Comparison of ENCODE assay signal across 8 cellular contexts in the genomic region with DNA sequence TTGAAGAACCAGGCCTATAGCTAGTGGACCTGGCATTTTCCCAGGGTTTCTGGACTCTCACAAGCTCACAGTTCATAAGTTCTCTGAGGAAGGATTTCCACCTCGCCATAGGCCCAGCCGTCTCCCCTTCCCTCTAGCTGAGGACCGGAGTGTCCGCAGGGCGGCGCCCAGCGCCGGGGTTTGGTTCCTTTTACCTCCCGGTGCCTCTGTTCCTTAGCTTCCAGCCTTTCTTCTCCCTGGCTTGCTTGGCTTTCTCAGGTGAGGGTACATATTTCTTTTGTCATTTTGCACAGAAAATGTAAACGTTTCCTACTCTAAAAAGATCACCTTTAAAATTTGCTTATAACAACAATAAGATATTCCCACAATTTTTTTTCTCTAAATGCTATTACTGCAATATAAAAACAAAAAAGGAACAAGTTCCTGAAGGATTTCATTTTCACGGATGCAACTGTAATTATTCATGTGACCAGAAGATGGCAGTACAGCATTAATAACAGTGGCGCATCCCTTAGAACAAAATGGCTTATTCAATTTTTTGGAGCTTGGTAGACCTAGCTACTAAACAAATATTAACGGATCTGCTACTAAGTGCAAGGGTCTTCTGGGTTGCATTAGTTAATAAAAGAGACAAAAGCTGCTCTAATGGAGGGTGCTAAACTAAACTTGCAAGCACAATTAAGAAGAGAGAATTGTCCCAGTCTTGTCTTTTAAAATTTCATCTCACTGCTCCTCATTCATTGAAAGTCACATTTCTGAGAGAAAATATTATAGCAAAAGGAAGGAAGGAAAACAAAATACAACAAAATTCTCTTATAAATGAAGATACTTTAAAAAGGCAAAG.
DNase-seq lines count a peak whose midpoint lies in the region; ATAC-seq, FAIRE-seq and TF ChIP-seq lines count a peak whose summit lies in the region.

No MANE protein-coding gene starts in this region.

- peaks cover 8% of the 10 kb centered on the region for H3K27me3 Mint-ChIP-seq in CD4-positive, CD25-positive, alpha-beta regulatory T cell

- H4K5ac ChIP-seq in IMR-90 (ENCODE audit: low read depth, low read length) (no peak overlapping the region), H1 (ENCODE audit: insufficient read length, low read depth, low read length) (no peak overlapping the region)

- peak; percentile 85 for TF ChIP-seq RAD21 in IMR-90 (IDR thresholded peaks at IDR 0.05; ENCODE audit: low read length)
- peak; percentile 80 to 83 for TF ChIP-seq RAD21 in H1 (IDR thresholded peaks at IDR 0.05 in 1 of 2, conservative IDR thresholded peaks at IDR 0.05 in 1 of 2; ENCODE audit: low read depth in 2 of 2, low read length in 2 of 2)

- no peaks in the 10 kb centered on the region for H3F3A ChIP-seq in PC-9 (ENCODE audit: insufficient read depth, low read depth)

- H3K27ac Mint-ChIP-seq in CD4-positive, CD25-positive, alpha-beta regulatory T cell: no peak overlapping the region

- BruUV-seq in IMR-90 (replicated peaks; lab: Mats Ljungman, UMichigan) (no TSS peak), PC-9 (replicated peaks; lab: Mats Ljungman, UMichigan) (no TSS peak)

- peak overlapping the region in 1 of 2 experiments; percentile 12; a peak in 2 of 4 replicates for H4K8ac ChIP-seq in IMR-90 (ENCODE audit: low read depth in 2 of 2, low read length in 2 of 2)
- H4K8ac ChIP-seq in H1 (ENCODE audit: extremely low read depth, insufficient read depth, low read length): no peak overlapping the region

- no peaks in the 10 kb centered on the region for H3K9me3 Mint-ChIP-seq in CD4-positive, CD25-positive, alpha-beta regulatory T cell

- H2BK5ac ChIP-seq in IMR-90 (ENCODE audit: low read depth, low read length, poor library complexity, severe bottlenecking): no peak overlapping the region
- H2BK5ac ChIP-seq in H1 (ENCODE audit: low read depth, low read length): no peak overlapping the region

- no peak overlapping the region for H2BK12ac ChIP-seq in H1 (ENCODE audit: low read depth, low read length)

- no peak for TF ChIP-seq EP300 in H1 (IDR thresholded peaks at IDR 0.05; ENCODE audit: borderline replicate concordance in 1 of 2, low read depth in 2 of 2, low read length in 2 of 2)

- DNase-seq in CD4-positive, CD25-positive, alpha-beta regulatory T cell: peak in 2 of 3 donors; percentile 36 to 54
- DNase-seq in IMR-90: peak; percentile 76
- DNase-seq in PC-9: peak; percentile 58 to 71
- DNase-seq in H1 (ENCODE audit: low read depth in 1 of 2, low spot score in 2 of 2): peak; percentile 33 to 76
- peak in 2 of 3 donors; percentile 9 to 27 for DNase-seq in mucosa of descending colon
- DNase-seq in NK-92 treated with Interleukin-12 subunit alpha and Interleukin-12 subunit beta, amount 100 ng/mL, for 24 hours (lab: John Stamatoyannopoulos, UW): no peak

- H2BK15ac ChIP-seq in IMR-90 (ENCODE audit: low read depth, low read length) (no peak overlapping the region), H1 (ENCODE audit: low read length) (no peak overlapping the region)

- peaks cover 0 to 6% (median 2%) of the 10 kb centered on the region in 4 donors for H3K4me1 Mint-ChIP-seq in CD4-positive, CD25-positive, alpha-beta regulatory T cell

- H3K4ac ChIP-seq in IMR-90 (ENCODE audit: low read depth, low read length) (no peak overlapping the region), H1 (replicated peaks; ENCODE audit: insufficient read length, low read depth, low read length) (no peak overlapping the region)

- WGBS in IMR-90 (ENCODE audit: extremely low coverage in 2 of 2, insufficient read length in 1 of 2), 2 experiments: no CpG with 5 or more reads among the region's 13 CpGs
- 14% methylated on average over 13 of the region's 13 CpGs; no CpG with 5 or more reads in 1 of the 2 experiments for WGBS in H1 (ENCODE audit: extremely low coverage in 1 of 2, insufficient coverage in 1 of 2, insufficient read length in 1 of 2, insufficient replicate concordance in 2 of 2, low coverage in 1 of 2, low lambda C conversion rate in 2 of 2, missing lambda C conversion rate in 1 of 2), 2 experiments

- H3K14ac ChIP-seq in IMR-90 (replicated peaks; ENCODE audit: low read depth, low read length) (no peak overlapping the region), H1 (ENCODE audit: insufficient read length) (no peak overlapping the region)

- H3K4me2 ChIP-seq in IMR-90 (ENCODE audit: low read depth, low read length) (peak overlapping the region; percentile 50), PC-9 (peak overlapping the region; percentile 70), H1 (ENCODE audit: insufficient read depth in 1 of 2, low read depth in 2 of 2, low read length in 2 of 2) (peak overlapping the region in 1 of 2 experiments; percentile 34; a peak in 2 of 4 replicates)

- 0 out of 2 replicates have a peak overlapping the region, but pooled peaks have one; percentile 2 for H3K9ac ChIP-seq in IMR-90 (ENCODE audit: low read depth, low read length)
- H3K9ac ChIP-seq in H1 (replicated peaks in 1 of 4; ENCODE audit: extremely low read depth in 1 of 4, low read depth in 3 of 4, low read length in 3 of 4): no peak overlapping the region

- POLR2A ChIA-PET in IMR-90 (lab: Charles Lee; ENCODE audit: unreplicated experiment): interaction anchor here (0.7 kb wide), 1 partner anchor 976 kb away, joined by 7 read pairs; the partner anchor contains the start of genes ADAT2 and PEX3
- POLR2A ChIA-PET in PC-9 (lab: Charles Lee; ENCODE audit: unreplicated experiment): no interaction called here
- POLR2A ChIA-PET in H1 (lab: Charles Lee; ENCODE audit: partially characterized antibody): interaction anchor here (0.6 to 0.7 kb wide), 2 partner anchors 87 to 597 kb away, joined by 3 to 4 read pairs; no protein-coding TSS in a partner anchor

- H3K36me3 Mint-ChIP-seq in CD4-positive, CD25-positive, alpha-beta regulatory T cell: no peaks in the 10 kb centered on the region

- TF ChIP-seq CTCF in IMR-90 (conservative IDR thresholded peaks at IDR 0.05; ENCODE audit: low read depth, low read length) (peak; percentile 83), PC-9 (conservative IDR thresholded peaks at IDR 0.05) (peak; percentile 91), H1 (IDR thresholded peaks at IDR 0.05; ENCODE audit: control extremely low read depth in 1 of 3, insufficient read depth in 1 of 3, low read depth in 1 of 3, low read length in 3 of 3) (peak; percentile 68 to 83 (median 70)), mucosa of descending colon (IDR thresholded peaks at IDR 0.05) (peak; percentile 49)

- H2AFZ ChIP-seq in IMR-90 (replicated peaks; ENCODE audit: low read length, poor library complexity) (peak overlapping the region; percentile 56), PC-9 (peak overlapping the region; percentile 17), H1 (ENCODE audit: low read length) (peak overlapping the region; percentile 52; the same call in 1 of the 2 replicates)

- intact Hi-C loops in IMR-90 (cut with micrococcal nuclease): loop anchor here (1.0 to 10.0 kb wide), 6 partner anchors 64 to 1743 kb away; partner anchors contain the start of genes NMBR and VTA1
- intact Hi-C loops in PC-9 (cut with micrococcal nuclease; ENCODE audit: unreplicated experiment): loop anchor here (1.0 to 10.0 kb wide), 11 partner anchors 64 to 1539 kb away; partner anchors contain the start of genes HIVEP2, NMBR and VTA1
- intact Hi-C loops in mucosa of descending colon (cut with DNase I, micrococcal nuclease): no loop called here

- H2BK20ac ChIP-seq in IMR-90 (ENCODE audit: low read depth, low read length) (no peak overlapping the region), H1 (ENCODE audit: low read length) (no peak overlapping the region)

- H2BK120ac ChIP-seq in IMR-90 (ENCODE audit: low read depth, low read length): no peak overlapping the region
- no peak overlapping the region for H2BK120ac ChIP-seq in H1 (replicated peaks; ENCODE audit: low read depth, low read length)

- H3K4me3 ChIP-seq in CD4-positive, CD25-positive, alpha-beta regulatory T cell (ENCODE audit: low read depth, low read length): no peak overlapping the region
- H3K4me3 ChIP-seq in IMR-90 (ENCODE audit: insufficient read depth, low read depth, low read length) (no peak overlapping the region), PC-9 (peak overlapping the region; percentile 38; the same call in 1 of the 2 replicates), H1 (ENCODE audit: extremely low read depth in 1 of 4, insufficient read depth in 2 of 4, low read depth in 3 of 4, low read length in 4 of 4) (peak overlapping the region in 1 of 4 experiments; percentile 30; a peak in 1 of 8 replicates), mucosa of descending colon (no peak overlapping the region)

- no peaks in the 10 kb centered on the region for H3K23me2 ChIP-seq in H1 (ENCODE audit: low read depth, low read length)

- H3K18ac ChIP-seq in IMR-90 (ENCODE audit: low read depth, low read length) (no peak overlapping the region), H1 (ENCODE audit: extremely low read depth, low read length) (no peak overlapping the region)

- H3K79me2 ChIP-seq in PC-9 (ENCODE audit: low read depth): no peaks in the 10 kb centered on the region
- no peaks in the 10 kb centered on the region for H3K79me2 ChIP-seq in H1 (ENCODE audit: control insufficient read depth in 1 of 2, insufficient read depth in 2 of 2, low read length in 2 of 2)

- no peak overlapping the region for H3K4me3 Mint-ChIP-seq in CD4-positive, CD25-positive, alpha-beta regulatory T cell

- H2AK5ac ChIP-seq in IMR-90 (ENCODE audit: low read depth, low read length) (no peak overlapping the region), H1 (ENCODE audit: low read depth, low read length) (no peak overlapping the region)

- no peak for ATAC-seq in CD4-positive, CD25-positive, alpha-beta regulatory T cell (ENCODE audit: low read depth in 2 of 2)
- ATAC-seq in GM18867 (IDR thresholded peaks at IDR 0.05; ENCODE audit: unreplicated experiment) (peak; percentile 62), IMR-90 (ENCODE audit: low read depth) (peak; percentile 93), mucosa of descending colon (peak; percentile 54), HG03460 (IDR thresholded peaks at IDR 0.05; ENCODE audit: unreplicated experiment) (no peak)

- FAIRE-seq in H1 (lab: Jason Lieb, UNC): peak; percentile 28

- in situ Hi-C loops in IMR-90 (cut with MboI; ENCODE audit: low sequenced_read_pairs): loop anchor here (10.0 kb wide), 1 partner anchor 960 kb away; no protein-coding TSS in a partner anchor

- CTCF ChIA-PET in IMR-90 (lab: Yijun Ruan, JAX): interaction anchor here (0.5 to 1.5 kb wide), 21 partner anchors 9 to 1285 kb away, joined by 3 to 11 read pairs (median 3); no protein-coding TSS in a partner anchor
- CTCF ChIA-PET in PC-9 (lab: Charles Lee): interaction anchor here (0.6 to 1.9 kb wide), 14 partner anchors 64 to 1616 kb away, joined by 3 to 8 read pairs (median 4); no protein-coding TSS in a partner anchor
- CTCF ChIA-PET in H1 (lab: Charles Lee; ENCODE audit: partially characterized antibody): interaction anchor here (0.5 to 3.3 kb wide), 88 partner anchors 10 to 1113 kb away, joined by 3 to 36 read pairs (median 4); no protein-coding TSS in a partner anchor

- TF ChIP-seq POLR2A in IMR-90 (IDR thresholded peaks at IDR 0.05; ENCODE audit: low read depth, low read length) (no peak), H1 (IDR thresholded peaks at IDR 0.05; ENCODE audit: control extremely low read depth in 1 of 2, low read depth in 2 of 2, low read length in 2 of 2) (no peak)

- H3K9me2 ChIP-seq in PC-9 (ENCODE audit: insufficient read depth): no peaks in the 10 kb centered on the region

- dilution Hi-C loops in IMR-90 (cut with HindIII; ENCODE audit: low sequenced_read_pairs, unreplicated experiment): no loop called here

- H3K36me3 ChIP-seq in CD4-positive, CD25-positive, alpha-beta regulatory T cell (ENCODE audit: control insufficient read depth, insufficient read depth, low read length): no peaks in the 10 kb centered on the region
- H3K36me3 ChIP-seq in IMR-90 (ENCODE audit: control insufficient read depth, insufficient read depth, low read length) (no peaks in the 10 kb centered on the region), PC-9 (ENCODE audit: low read depth) (no peaks in the 10 kb centered on the region), H1 (ENCODE audit: control insufficient read depth in 2 of 4, insufficient read depth in 4 of 4, low read length in 3 of 4) (no peaks in the 10 kb centered on the region), mucosa of descending colon (ENCODE audit: low read depth) (no peaks in the 10 kb centered on the region)

- no peaks in the 10 kb centered on the region for H3K4me1 ChIP-seq in CD4-positive, CD25-positive, alpha-beta regulatory T cell (ENCODE audit: control insufficient read depth, insufficient read depth, low read length, poor library complexity, severe bottlenecking)
- H3K4me1 ChIP-seq in IMR-90 (ENCODE audit: control insufficient read depth, insufficient read depth, low read length): no peaks in the 10 kb centered on the region; the same call in 1 of the 2 replicates
- H3K4me1 ChIP-seq in PC-9 (replicated peaks; ENCODE audit: insufficient read depth): no peaks in the 10 kb centered on the region
- peaks cover 0 to 4% (median 0%) of the 10 kb centered on the region in 4 experiments; a peak in 1 of 7 replicates for H3K4me1 ChIP-seq in H1 (replicated peaks in 1 of 4; ENCODE audit: control insufficient read depth in 3 of 4, insufficient read depth in 4 of 4, low read length in 3 of 4)
- H3K4me1 ChIP-seq in mucosa of descending colon (ENCODE audit: low read depth): no peaks in the 10 kb centered on the region

- H4K91ac ChIP-seq in IMR-90 (ENCODE audit: insufficient read depth, low read depth, low read length): no peak overlapping the region
- no peak overlapping the region for H4K91ac ChIP-seq in H1 (replicated peaks; ENCODE audit: insufficient read length, low read length)

- H3K27ac ChIP-seq in CD4-positive, CD25-positive, alpha-beta regulatory T cell (ENCODE audit: insufficient read depth, low read length, poor library complexity, severe bottlenecking): no peak overlapping the region
- H3K27ac ChIP-seq in IMR-90 (ENCODE audit: insufficient read depth, low read length) (no peak overlapping the region), PC-9 (no peak overlapping the region), H1 (ENCODE audit: low read depth, low read length) (no peak overlapping the region)

- H3K9me1 ChIP-seq in IMR-90 (ENCODE audit: insufficient read depth, low read length): no peaks in the 10 kb centered on the region

- no peak overlapping the region for H2AK9ac ChIP-seq in IMR-90 (replicated peaks; ENCODE audit: low read depth, low read length, poor library complexity)

- no peaks in the 10 kb centered on the region for H3K79me1 ChIP-seq in IMR-90 (ENCODE audit: low read depth in 1 of 2, low read length in 2 of 2)
- no peaks in the 10 kb centered on the region for H3K79me1 ChIP-seq in H1 (ENCODE audit: low read depth, low read length)

- no peaks in the 10 kb centered on the region for H3K9me3 ChIP-seq in CD4-positive, CD25-positive, alpha-beta regulatory T cell (ENCODE audit: control insufficient read depth in 2 of 2, low read length in 2 of 2)
- H3K9me3 ChIP-seq in IMR-90 (ENCODE audit: control insufficient read depth, insufficient read depth, low read length) (no peaks in the 10 kb centered on the region), PC-9 (ENCODE audit: insufficient read depth, low read depth) (no peaks in the 10 kb centered on the region; the same call in 1 of the 2 replicates), H1 (ENCODE audit: insufficient read depth in 2 of 2, low read depth in 1 of 2, low read length in 1 of 2) (no peaks in the 10 kb centered on the region), mucosa of descending colon (no peaks in the 10 kb centered on the region)

- no peaks in the 10 kb centered on the region for H3K27me3 ChIP-seq in CD4-positive, CD25-positive, alpha-beta regulatory T cell (ENCODE audit: control insufficient read depth, insufficient read depth, low read length)
- H3K27me3 ChIP-seq in IMR-90 (ENCODE audit: control insufficient read depth, insufficient read depth, low read length) (no peaks in the 10 kb centered on the region), PC-9 (ENCODE audit: insufficient read depth, low read depth) (no peaks in the 10 kb centered on the region), H1 (replicated peaks in 1 of 4; ENCODE audit: control insufficient read depth in 3 of 4, extremely low read depth in 1 of 4, insufficient read depth in 3 of 4, low read length in 3 of 4) (no peaks in the 10 kb centered on the region)

- H3K56ac ChIP-seq in IMR-90 (ENCODE audit: extremely low read depth, insufficient read depth, low read length): no peak overlapping the region
- H3K56ac ChIP-seq in H1 (replicated peaks; ENCODE audit: insufficient read length, low read depth, low read length): no peak overlapping the region

- H3K23ac ChIP-seq in IMR-90 (ENCODE audit: low read depth, low read length) (no peak overlapping the region), H1 (ENCODE audit: insufficient read length) (no peak overlapping the region)

- no peaks in the 10 kb centered on the region for H4K20me1 ChIP-seq in IMR-90 (ENCODE audit: insufficient read depth, low read length)
- H4K20me1 ChIP-seq in PC-9 (ENCODE audit: insufficient read depth): no peaks in the 10 kb centered on the region
- no peaks in the 10 kb centered on the region for H4K20me1 ChIP-seq in H1 (replicated peaks in 1 of 2; ENCODE audit: control insufficient read depth in 1 of 2, insufficient read depth in 2 of 2, low read length in 2 of 2)

Comparison
In these comparisons a context has a peak if more than half of its experiments do, and no peak if none do; other contexts are left out.
1. ATAC-seq: peak in GM18867 (single experiment), IMR-90 (single experiment) and mucosa of descending colon (single experiment); none in CD4-positive, CD25-positive, alpha-beta regulatory T cell (0 of 2) and HG03460 (single experiment).
2. intact Hi-C loops: an anchor here in IMR-90 (1.0 to 10.0 kb wide) and PC-9 (1.0 to 10.0 kb wide); none called in mucosa of descending colon.
3. Peak in every context shown above with its lines, with median percentiles within 50 percentile points of each other: H2AFZ ChIP-seq and CTCF ChIP-seq.